ENCODE assay signal across 18 cellular contexts in the genomic region with DNA sequence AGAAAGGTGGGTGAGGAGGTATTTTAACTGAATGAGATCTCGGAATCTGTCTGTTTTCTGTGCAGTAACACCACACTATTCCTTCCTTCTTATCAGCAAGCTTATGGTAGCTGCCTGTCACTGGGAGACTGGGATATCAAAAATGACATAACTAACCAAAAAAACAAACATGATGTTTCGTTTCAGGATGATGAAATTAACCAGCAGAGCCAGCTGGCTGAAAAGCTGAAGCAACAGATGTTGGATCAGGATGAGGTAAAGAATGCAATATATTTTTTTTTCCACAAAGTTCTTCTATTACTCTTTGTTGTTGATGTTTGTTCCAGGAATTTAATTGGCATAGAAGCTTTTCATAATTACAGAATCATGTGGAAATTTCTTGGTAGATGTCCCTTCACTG. TPM values are rescaled to one million over a fixed set of nuclear protein-coding genes. Genes with fewer than 3 reads are reported as not detected.
DNase-seq lines count a peak whose midpoint lies in the region; ATAC-seq and TF ChIP-seq lines count a peak whose summit lies in the region.
"Had no signal": no experiment of that assay in that cellular context is flagged by ENCODE, and none has a peak within 500 bp of the region (broad histone marks: within the 10 kb centered on the region; RNA-seq: fewer than 3 reads in every experiment).

No MANE protein-coding gene starts in this region.

- H3K36me3 ChIP-seq in CD4-positive, alpha-beta memory T cell (ENCODE audit: insufficient read depth, low read length): no peaks in the 10 kb centered on the region
- H3K36me3 ChIP-seq: stomach had no signal

- H3K4me1 ChIP-seq in CD4-positive, alpha-beta memory T cell (ENCODE audit: insufficient read depth, low read length): no peaks in the 10 kb centered on the region
- H3K4me1 ChIP-seq: stomach had no signal

- peaks cover 0 to 3% of the 10 kb centered on the region in 2 donors for H3K36me3 Mint-ChIP-seq in activated T-cell treated with anti-CD3 and anti-CD28 coated beads, Interleukin-2, amount 50 U/mL, for 72 hours (ENCODE audit: insufficient read depth in 2 of 2)
- H3K36me3 Mint-ChIP-seq in CD4-positive, alpha-beta memory T cell: peaks cover 46% of the 10 kb centered on the region in 2 donors

- H3K27me3 ChIP-seq in CD4-positive, alpha-beta memory T cell (ENCODE audit: insufficient read depth, low read length): no peaks in the 10 kb centered on the region
- H3K27me3 ChIP-seq: stomach had no signal

- peak overlapping the region; percentile 14 for H3K4me3 ChIP-seq in coronary artery
- H3K4me3 ChIP-seq in CD4-positive, alpha-beta memory T cell (ENCODE audit: low read length in 2 of 2): no peak overlapping the region
- H3K4me3 ChIP-seq: stomach had no signal

- no peak for ATAC-seq in activated T-cell treated with anti-CD3 and anti-CD28 coated beads, Interleukin-2, amount 50 U/mL, for 72 hours (replicated peaks in 1 of 2)
- ATAC-seq: Panc1 had no signal

- H3K27ac ChIP-seq in coronary artery: no peak overlapping the region
- H3K27ac ChIP-seq in CD4-positive, alpha-beta memory T cell (ENCODE audit: low read depth, low read length): no peak overlapping the region
- H3K27ac ChIP-seq: stomach had no signal

- CTCF ChIA-PET in CD4-positive, alpha-beta memory T cell (lab: Charles Lee; ENCODE audit: partially characterized antibody): interaction anchor here (1.2 kb wide), 1 partner anchor 39 kb away, joined by 3 read pairs; no protein-coding TSS in a partner anchor

- POLR2A ChIA-PET in CD4-positive, alpha-beta memory T cell (lab: Charles Lee; ENCODE audit: partially characterized antibody): no interaction called here

- intact Hi-C loops in CD4-positive, alpha-beta memory T cell (cut with micrococcal nuclease): no loop called here

- no peaks in the 10 kb centered on the region for H3K9me3 ChIP-seq in CD4-positive, alpha-beta memory T cell (ENCODE audit: control insufficient read depth in 1 of 2, low read length in 2 of 2)
- H3K9me3 ChIP-seq: stomach had no signal

- H3K4me3 Mint-ChIP-seq in activated T-cell treated with anti-CD3 and anti-CD28 coated beads, Interleukin-2, amount 50 U/mL, for 72 hours: no peak overlapping the region
- H3K4me3 Mint-ChIP-seq in CD4-positive, alpha-beta memory T cell: no peak overlapping the region
- H3K4me3 Mint-ChIP-seq: activated CD4-positive, alpha-beta memory T cell treated with anti-CD3 and anti-CD28 coated beads for 36 hours; activated naive CD8-positive, alpha-beta T cell treated with anti-CD3 and anti-CD28 coated beads for 36 hours; central memory CD8-positive, alpha-beta T cell had no signal

- H3K9me3 Mint-ChIP-seq in activated T-cell treated with anti-CD3 and anti-CD28 coated beads, Interleukin-2, amount 50 U/mL, for 72 hours: no peaks in the 10 kb centered on the region
- H3K9me3 Mint-ChIP-seq in CD4-positive, alpha-beta memory T cell: no peaks in the 10 kb centered on the region
- H3K9me3 Mint-ChIP-seq: activated CD4-positive, alpha-beta memory T cell treated with anti-CD3 and anti-CD28 coated beads for 36 hours; activated naive CD8-positive, alpha-beta T cell treated with anti-CD3 and anti-CD28 coated beads for 36 hours; central memory CD8-positive, alpha-beta T cell had no signal

- no peaks in the 10 kb centered on the region for H3K27me3 Mint-ChIP-seq in activated T-cell treated with anti-CD3 and anti-CD28 coated beads, Interleukin-2, amount 50 U/mL, for 72 hours (ENCODE audit: low read depth)
- no peaks in the 10 kb centered on the region for H3K27me3 Mint-ChIP-seq in CD4-positive, alpha-beta memory T cell
- H3K27me3 Mint-ChIP-seq: activated CD4-positive, alpha-beta memory T cell treated with anti-CD3 and anti-CD28 coated beads for 36 hours; activated naive CD8-positive, alpha-beta T cell treated with anti-CD3 and anti-CD28 coated beads for 36 hours; central memory CD8-positive, alpha-beta T cell had no signal

- no peak overlapping the region for H3K27ac Mint-ChIP-seq in activated T-cell treated with anti-CD3 and anti-CD28 coated beads, Interleukin-2, amount 50 U/mL, for 72 hours
- H3K27ac Mint-ChIP-seq in CD4-positive, alpha-beta memory T cell: peak overlapping the region in 1 of 7 donors; percentile 64
- H3K27ac Mint-ChIP-seq: activated CD4-positive, alpha-beta memory T cell treated with anti-CD3 and anti-CD28 coated beads for 36 hours; activated naive CD8-positive, alpha-beta T cell treated with anti-CD3 and anti-CD28 coated beads for 36 hours had no signal

- TF ChIP-seq CTCF in coronary artery (IDR thresholded peaks at IDR 0.05): no peak

- H3K4me1 Mint-ChIP-seq in activated T-cell treated with anti-CD3 and anti-CD28 coated beads, Interleukin-2, amount 50 U/mL, for 72 hours (ENCODE audit: low read depth): no peaks in the 10 kb centered on the region
- H3K4me1 Mint-ChIP-seq in CD4-positive, alpha-beta memory T cell: no peaks in the 10 kb centered on the region
- H3K4me1 Mint-ChIP-seq: activated naive CD8-positive, alpha-beta T cell treated with anti-CD3 and anti-CD28 coated beads for 36 hours; central memory CD8-positive, alpha-beta T cell had no signal

- peak; percentile 55 for DNase-seq in GF-D8 (lab: John Stamatoyannopoulos, UW)
- DNase-seq in NCI-H2171 treated with DMSO at 0.1 percent for 48 hours (lab: John Stamatoyannopoulos, UW): peak; percentile 72
- no peak for DNase-seq in coronary artery (ENCODE audit: low spot score)
- peak; percentile 34 for DNase-seq in myocyte (ENCODE audit: low read depth)
- DNase-seq in activated T-cell treated with anti-CD3 and anti-CD28 coated beads, Interleukin-2, amount 50 U/mL, for 72 hours: no peak
- DNase-seq in anterior cingulate cortex (lab: John Stamatoyannopoulos, UW): no peak
- no peak for DNase-seq in stimulated activated CD4-positive, alpha-beta T cell treated with anti-CD3 and anti-CD28 coated beads, Interleukin-2, amount 100 ng/mL, for 48 hours
- DNase-seq in CD4-positive, alpha-beta memory T cell: no peak
- DNase-seq: activated CD4-positive, alpha-beta memory T cell treated with anti-CD3 and anti-CD28 coated beads for 36 hours; activated naive CD8-positive, alpha-beta T cell treated with anti-CD3 and anti-CD28 coated beads for 36 hours; activated T-cell treated with anti-CD3 and anti-CD28 coated beads, Interleukin-2, amount 50 U/mL, for 48 hours; COR-L47; NCI-H187 treated with DMSO at 0.1 percent for 48 hours; NCI-H524 treated with DMSO at 0.1 percent for 48 hours; stomach had no signal

RNA-seq across cellular contexts. Expression of a gene that starts 59.8 kb away (rescaled TPM):
- 0.94 and 1.7 TPM in 2 replicates for total RNA-seq in myocyte
- 16.8 TPM for polyA plus RNA-seq in myocyte (2012)
- total RNA-seq in activated T-cell treated with anti-CD3 and anti-CD28 coated beads, Interleukin-2, amount 50 U/mL, for 72 hours: not detected
- total RNA-seq in CD4-positive, alpha-beta memory T cell: not detected
- polyA plus RNA-seq in CD4-positive, alpha-beta memory T cell: not detected
- total RNA-seq: activated CD4-positive, alpha-beta memory T cell treated with anti-CD3 and anti-CD28 coated beads for 36 hours; activated naive CD8-positive, alpha-beta T cell treated with anti-CD3 and anti-CD28 coated beads for 36 hours; lung microvascular endothelial cell had no signal

Comparison
In these comparisons a context has a peak if more than half of its experiments do, and no peak if none do; other contexts are left out.
1. DNase-seq: peak in GF-D8 (single experiment), NCI-H2171 treated with DMSO at 0.1 percent for 48 hours (single experiment) and myocyte (single experiment); none in coronary artery (single experiment), activated T-cell treated with anti-CD3 and anti-CD28 coated beads, Interleukin-2, amount 50 U/mL, for 72 hours (0 of 2), anterior cingulate cortex (0 of 58), stimulated activated CD4-positive, alpha-beta T cell treated with anti-CD3 and anti-CD28 coated beads, Interleukin-2, amount 100 ng/mL, for 48 hours (0 of 2) and CD4-positive, alpha-beta memory T cell (0 of 5).